ENCODE assay signal across 17 cellular contexts in the genomic region with DNA sequence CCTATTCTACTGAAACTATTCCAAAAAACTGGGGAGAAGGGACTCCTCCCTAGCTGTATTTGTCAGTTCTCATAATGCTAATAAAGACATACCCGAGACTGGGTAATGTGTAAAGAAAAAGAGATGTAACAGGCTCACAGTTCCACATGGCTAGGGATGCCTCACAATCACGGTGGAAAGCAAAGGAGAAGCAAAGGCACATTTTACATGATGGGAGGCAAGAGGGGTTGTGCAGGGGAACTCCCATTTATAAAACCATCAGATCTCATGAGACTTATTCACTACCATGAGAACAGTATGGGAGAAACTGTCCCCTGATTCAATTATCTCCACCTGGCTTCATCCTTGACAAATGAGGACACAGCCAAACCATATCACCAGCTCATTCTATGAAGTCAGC.
DNase-seq lines count a peak whose midpoint lies in the region; ATAC-seq and TF ChIP-seq lines count a peak whose summit lies in the region.
"Had no signal": no experiment of that assay in that cellular context is flagged by ENCODE, and none has a peak within 500 bp of the region (broad histone marks: within the 10 kb centered on the region; RNA-seq: fewer than 3 reads in every experiment).

No MANE protein-coding gene starts in this region.

- no peaks in the 10 kb centered on the region for H3K9me2 ChIP-seq in OCI-LY7 (ENCODE audit: insufficient read depth, low read length)

- peak overlapping the region; percentile 3 to 100 for H3K27ac Mint-ChIP-seq in natural killer cell treated with Interleukin-12 subunit alpha and Interleukin-12 subunit beta and Interleukin-15 and Interleukin-18, amount 100 ng/mL, for 72 hours
- H3K27ac Mint-ChIP-seq in natural killer cell = no peak overlapping the region
- H3K27ac Mint-ChIP-seq in naive B cell = peak overlapping the region in 2 of 6 donors; percentile 1 to 34
- H3K27ac Mint-ChIP-seq in WTC11 = no peak overlapping the region
- H3K27ac Mint-ChIP-seq: CD14-positive monocyte, H9 had no signal

- no peak overlapping the region for H3K27ac ChIP-seq in OCI-LY7 (ENCODE audit: low read depth, low read length, poor library complexity, severe bottlenecking)
- no peak overlapping the region for H3K27ac ChIP-seq in psoas muscle
- H3K27ac ChIP-seq: 22Rv1, A549, BLaER1 had no signal

- CTCF ChIA-PET in OCI-LY7 (lab: Charles Lee; ENCODE audit: unreplicated experiment) (no interaction called here), WTC11 (lab: Charles Lee) (interaction anchor here (0.6 to 0.7 kb wide), 2 partner anchors 24 to 83 kb away, joined by 3 to 4 read pairs; no protein-coding TSS in a partner anchor)

- H3K4me1 ChIP-seq in OCI-LY7 (ENCODE audit: insufficient read depth, low read length, poor library complexity, severe bottlenecking) (peaks cover 44% of the 10 kb centered on the region), psoas muscle (no peaks in the 10 kb centered on the region)
- H3K4me1 ChIP-seq: A549 had no signal

- H2AFZ ChIP-seq in OCI-LY7 (ENCODE audit: low read length) = peak overlapping the region; percentile 41; the same call in 1 of the 2 replicates

- H3K4me2 ChIP-seq in OCI-LY7 (ENCODE audit: low read length) = no peak overlapping the region
- H3K4me2 ChIP-seq: A549, BLaER1 had no signal

- DNase-seq in natural killer cell treated with Interleukin-12 subunit alpha and Interleukin-12 subunit beta and Interleukin-15 and Interleukin-18, amount 100 ng/mL, for 72 hours (ENCODE audit: low spot score) = no peak
- no peak for DNase-seq in natural killer cell
- DNase-seq in OCI-LY7 (ENCODE audit: low spot score) = no peak
- DNase-seq in naive B cell = no peak
- no peak for DNase-seq in psoas muscle
- no peak for DNase-seq in WTC11 (ENCODE audit: low spot score)
- DNase-seq: AML-193; CD4-positive, alpha-beta memory T cell; DMS153; DMS79; GDM1; H9 had no signal

- peak overlapping the region; percentile 2 for H3K4me3 Mint-ChIP-seq in natural killer cell treated with Interleukin-12 subunit alpha and Interleukin-12 subunit beta and Interleukin-15 and Interleukin-18, amount 100 ng/mL, for 72 hours
- H3K4me3 Mint-ChIP-seq in natural killer cell (no peak overlapping the region), naive B cell (peak overlapping the region in 2 of 8 donors; percentile 2 to 26), WTC11 (no peak overlapping the region)
- H3K4me3 Mint-ChIP-seq: CD14-positive monocyte; CD4-positive, alpha-beta memory T cell; H9 had no signal

- peaks cover 0 to 4% (median 0%) of the 10 kb centered on the region in 3 donors for H3K27me3 ChIP-seq in psoas muscle (ENCODE audit: insufficient read depth in 3 of 3, low read length in 2 of 3)
- H3K27me3 ChIP-seq: BLaER1 had no signal

- no peaks in the 10 kb centered on the region for H4K20me1 ChIP-seq in OCI-LY7 (ENCODE audit: insufficient read depth, low read length)
- H4K20me1 ChIP-seq: BLaER1 had no signal

- H3K36me3 ChIP-seq in OCI-LY7 (ENCODE audit: insufficient read depth, low read length) (no peaks in the 10 kb centered on the region; the same call in 1 of the 2 replicates), psoas muscle (ENCODE audit: insufficient read depth in 1 of 2, low read depth in 1 of 2) (no peaks in the 10 kb centered on the region)
- H3K36me3 ChIP-seq: BLaER1 had no signal

- H3K9me3 ChIP-seq in OCI-LY7 (ENCODE audit: low read length) (peaks cover 13% of the 10 kb centered on the region; the same call in 1 of the 2 replicates), psoas muscle (no peaks in the 10 kb centered on the region)
- H3K9me3 ChIP-seq: A549 had no signal

- TF ChIP-seq CTCF in natural killer cell (IDR thresholded peaks at IDR 0.05) (no peak), OCI-LY7 (conservative IDR thresholded peaks at IDR 0.05; ENCODE audit: low read length) (no peak), psoas muscle (IDR thresholded peaks at IDR 0.05) (no peak), WTC11 (IDR thresholded peaks at IDR 0.05) (no peak)

- 85 to 87% (median 86%) methylated on average over 2 of the region's 2 CpGs for WGBS in psoas muscle, 3 donors

- no peaks in the 10 kb centered on the region for H3K79me2 ChIP-seq in OCI-LY7 (ENCODE audit: insufficient read depth, low read depth, low read length)

- intact Hi-C loops in natural killer cell (cut with micrococcal nuclease) = no loop called here
- intact Hi-C loops in OCI-LY7 (cut with micrococcal nuclease; ENCODE audit: unreplicated experiment) = no loop called here
- intact Hi-C loops in psoas muscle (cut with DNase I) = no loop called here

- H3K9me3 Mint-ChIP-seq in natural killer cell treated with Interleukin-12 subunit alpha and Interleukin-12 subunit beta and Interleukin-15 and Interleukin-18, amount 100 ng/mL, for 72 hours = no peaks in the 10 kb centered on the region
- H3K9me3 Mint-ChIP-seq in natural killer cell (no peaks in the 10 kb centered on the region), naive B cell (no peaks in the 10 kb centered on the region), WTC11 (peaks cover 10% of the 10 kb centered on the region)

- H3K4me3 ChIP-seq in OCI-LY7 (ENCODE audit: low read depth, low read length, poor library complexity, severe bottlenecking) = no peak overlapping the region
- H3K4me3 ChIP-seq in psoas muscle = no peak overlapping the region
- H3K4me3 ChIP-seq: A549, BLaER1 had no signal

- POLR2A ChIA-PET in OCI-LY7 (lab: Charles Lee) = interaction anchor here (0.6 to 1.6 kb wide), 3 partner anchors 8 to 13 kb away, joined by 4 to 6 read pairs (median 4); no protein-coding TSS in a partner anchor
- POLR2A ChIA-PET in WTC11 (lab: Charles Lee) = no interaction called here

- no peak for ATAC-seq in natural killer cell treated with Interleukin-12 subunit alpha and Interleukin-12 subunit beta and Interleukin-15 and Interleukin-18, amount 100 ng/mL, for 72 hours
- ATAC-seq in natural killer cell = no peak
- ATAC-seq in naive B cell (ENCODE audit: low read depth in 2 of 2) = peak; percentile 15 to 35
- ATAC-seq in GM18909 (IDR thresholded peaks at IDR 0.05; ENCODE audit: poor library complexity, unreplicated experiment) = no peak
- no peak for ATAC-seq in psoas muscle
- no peak for ATAC-seq in WTC11
- ATAC-seq: A549 had no signal

- no peaks in the 10 kb centered on the region for H3K36me3 Mint-ChIP-seq in natural killer cell treated with Interleukin-12 subunit alpha and Interleukin-12 subunit beta and Interleukin-15 and Interleukin-18, amount 100 ng/mL, for 72 hours
- H3K36me3 Mint-ChIP-seq in natural killer cell (no peaks in the 10 kb centered on the region), naive B cell (no peaks in the 10 kb centered on the region), WTC11 (no peaks in the 10 kb centered on the region)
- H3K36me3 Mint-ChIP-seq: CD14-positive monocyte had no signal

- BruUV-seq in OCI-LY7 (replicated peaks; lab: Mats Ljungman, UMichigan) = no TSS peak

- H3K27me3 Mint-ChIP-seq in natural killer cell treated with Interleukin-12 subunit alpha and Interleukin-12 subunit beta and Interleukin-15 and Interleukin-18, amount 100 ng/mL, for 72 hours = no peaks in the 10 kb centered on the region
- peaks cover 0 to 2% of the 10 kb centered on the region in 2 donors for H3K27me3 Mint-ChIP-seq in natural killer cell (ENCODE audit: low read depth in 2 of 2)
- no peaks in the 10 kb centered on the region for H3K27me3 Mint-ChIP-seq in naive B cell
- no peaks in the 10 kb centered on the region for H3K27me3 Mint-ChIP-seq in WTC11 (ENCODE audit: low read depth)
- H3K27me3 Mint-ChIP-seq: CD4-positive, alpha-beta memory T cell had no signal

- H3K4me1 Mint-ChIP-seq in natural killer cell treated with Interleukin-12 subunit alpha and Interleukin-12 subunit beta and Interleukin-15 and Interleukin-18, amount 100 ng/mL, for 72 hours (ENCODE audit: low read depth in 2 of 2) = peaks cover 68 to 75% of the 10 kb centered on the region in 2 donors
- H3K4me1 Mint-ChIP-seq in natural killer cell (peaks cover 31 to 33% of the 10 kb centered on the region in 2 donors), naive B cell (peaks cover 51 to 66% (median 52%) of the 10 kb centered on the region in 3 donors), WTC11 (peaks cover 18% of the 10 kb centered on the region)

TF ChIP-seq in WTC11, 78 proteins besides CTCF, POLR2A, EP300 and RAD21 (continues in another document):
- TF ChIP-seq EMX1 (CRISPR knock-in tag; IDR thresholded peaks at IDR 0.05) (no peak), PRRX2 (CRISPR knock-in tag; IDR thresholded peaks at IDR 0.05) (no peak), SP1 (CRISPR knock-in tag; conservative IDR thresholded peaks at IDR 0.05) (no peak)
- TF ChIP-seq, protein P1, sequence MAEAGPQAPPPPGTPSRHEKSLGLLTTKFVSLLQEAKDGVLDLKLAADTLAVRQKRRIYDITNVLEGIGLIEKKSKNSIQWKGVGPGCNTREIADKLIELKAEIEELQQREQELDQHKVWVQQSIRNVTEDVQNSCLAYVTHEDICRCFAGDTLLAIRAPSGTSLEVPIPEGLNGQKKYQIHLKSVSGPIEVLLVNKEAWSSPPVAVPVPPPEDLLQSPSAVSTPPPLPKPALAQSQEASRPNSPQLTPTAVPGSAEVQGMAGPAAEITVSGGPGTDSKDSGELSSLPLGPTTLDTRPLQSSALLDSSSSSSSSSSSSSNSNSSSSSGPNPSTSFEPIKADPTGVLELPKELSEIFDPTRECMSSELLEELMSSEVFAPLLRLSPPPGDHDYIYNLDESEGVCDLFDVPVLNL (CRISPR knock-in tag; IDR thresholded peaks at IDR 0.05; ENCODE audit: borderline replicate concordance, low read depth) = no peak

Comparison
In these comparisons a context has a peak if more than half of its experiments do, and no peak if none do; other contexts are left out.
1. H3K27ac Mint-ChIP-seq: peak in natural killer cell treated with Interleukin-12 subunit alpha and Interleukin-12 subunit beta and Interleukin-15 and Interleukin-18, amount 100 ng/mL, for 72 hours (2 of 2); none in natural killer cell (0 of 2) and WTC11 (single experiment).
2. ATAC-seq: peak in naive B cell (2 of 2); none in natural killer cell treated with Interleukin-12 subunit alpha and Interleukin-12 subunit beta and Interleukin-15 and Interleukin-18, amount 100 ng/mL, for 72 hours (0 of 2), natural killer cell (0 of 3), GM18909 (single experiment), psoas muscle (0 of 4) and WTC11 (single experiment).